Comparison of ENCODE assay signal across 16 cellular contexts in the genomic region with DNA sequence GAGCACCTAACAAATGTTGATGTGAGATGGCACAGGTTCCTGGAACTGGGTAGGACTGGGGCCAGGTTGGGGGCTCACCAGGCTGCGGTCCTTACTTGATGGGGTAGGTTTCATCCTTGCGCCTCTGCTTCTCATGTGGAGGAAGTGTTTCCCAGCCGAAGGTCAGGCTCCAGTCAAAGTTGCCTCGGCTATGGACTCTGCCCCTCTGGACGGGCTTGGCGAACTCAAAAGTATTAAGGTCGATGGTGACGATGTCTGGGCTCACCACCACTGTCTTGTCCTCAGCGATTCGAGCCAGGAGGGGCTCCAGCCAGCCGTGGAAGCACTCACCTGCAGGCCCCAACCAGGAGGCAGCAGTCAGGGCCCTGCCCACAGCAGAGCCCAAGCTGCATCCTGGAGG. TPM values are rescaled to one million over a fixed set of nuclear protein-coding genes. Genes with fewer than 3 reads are reported as not detected.
DNase-seq lines count a peak whose midpoint lies in the region; ATAC-seq and TF ChIP-seq lines count a peak whose summit lies in the region.
"Had no signal": no experiment of that assay in that cellular context is flagged by ENCODE, and none has a peak within 500 bp of the region (broad histone marks: within the 10 kb centered on the region; RNA-seq: fewer than 3 reads in every experiment).

No MANE protein-coding gene starts in this region.

- no peak for TF ChIP-seq CTCF in left ventricle myocardium inferior (IDR thresholded peaks at IDR 0.05; ENCODE audit: borderline replicate concordance)

- no peaks in the 10 kb centered on the region for H3K9me3 ChIP-seq in left ventricle myocardium inferior (replicated peaks)
- H3K9me3 ChIP-seq: BLaER1 treated with 17β-estradiol and CSF1 and Interleukin-3, amounts not matched to agents 10 nM and 100 nM had no signal

- DNase-seq in mucosa of gallbladder (ENCODE audit: low spot score) = peak; percentile 34
- DNase-seq in substantia nigra (lab: John Stamatoyannopoulos, UW) = no peak
- no peak for DNase-seq in activated CD4-positive, alpha-beta T cell treated with anti-CD3 and anti-CD28 coated beads, Interleukin-2, amount 50 U/mL, for 4 hours
- DNase-seq in NOMO-1 (lab: John Stamatoyannopoulos, UW; ENCODE audit: unreplicated experiment in 2 of 2) = no peak
- DNase-seq in NCI-H1092 (lab: John Stamatoyannopoulos, UW) = no peak
- no peak for DNase-seq in left ventricle myocardium inferior
- DNase-seq: ACHN; CD4-positive, CD25-positive, alpha-beta regulatory T cell; DMS53; GF-D8 had no signal

- intact Hi-C loops in left ventricle myocardium inferior (cut with micrococcal nuclease) = no loop called here

- H3K27me3 Mint-ChIP-seq in activated T-helper 17 cell treated with anti-CD3 and anti-CD28 coated beads, Interleukin-2, amount 50 U/mL, for 72 hours = no peaks in the 10 kb centered on the region

- peak overlapping the region; percentile 22 for H3K27ac Mint-ChIP-seq in activated T-helper 17 cell treated with anti-CD3 and anti-CD28 coated beads, Interleukin-2, amount 50 U/mL, for 72 hours

- H3K27ac ChIP-seq in cingulate gyrus (ENCODE audit: low read depth, low read length) (peak overlapping the region; percentile 31), substantia nigra (ENCODE audit: low read depth, low read length, poor library complexity, severe bottlenecking) (peak overlapping the region; percentile 91), left ventricle myocardium inferior (replicated peaks) (no peak overlapping the region)
- H3K27ac ChIP-seq: BLaER1 treated with 17β-estradiol and CSF1 and Interleukin-3, amounts not matched to agents 10 nM and 100 nM had no signal

- no peaks in the 10 kb centered on the region for H3K9me3 Mint-ChIP-seq in activated T-helper 17 cell treated with anti-CD3 and anti-CD28 coated beads, Interleukin-2, amount 50 U/mL, for 72 hours
- H3K9me3 Mint-ChIP-seq: CD4-positive, CD25-positive, alpha-beta regulatory T cell had no signal

- H3K4me1 Mint-ChIP-seq in activated T-helper 17 cell treated with anti-CD3 and anti-CD28 coated beads, Interleukin-2, amount 50 U/mL, for 72 hours = peaks cover under 1% of the 10 kb centered on the region

- no peak overlapping the region for H3K4me3 Mint-ChIP-seq in activated T-helper 17 cell treated with anti-CD3 and anti-CD28 coated beads, Interleukin-2, amount 50 U/mL, for 72 hours
- H3K4me3 Mint-ChIP-seq: CD4-positive, CD25-positive, alpha-beta regulatory T cell had no signal

- H3K36me3 Mint-ChIP-seq in activated T-helper 17 cell treated with anti-CD3 and anti-CD28 coated beads, Interleukin-2, amount 50 U/mL, for 72 hours (ENCODE audit: low read depth) = no peaks in the 10 kb centered on the region

- H3K4me3 ChIP-seq in left ventricle myocardium inferior = no peak overlapping the region
- H3K4me3 ChIP-seq: BLaER1 treated with 17β-estradiol and CSF1 and Interleukin-3, amounts not matched to agents 10 nM and 100 nM had no signal

- ATAC-seq in activated T-helper 17 cell treated with anti-CD3 and anti-CD28 coated beads, Interleukin-2, amount 50 U/mL, for 72 hours (replicated peaks) = no peak

- no peaks in the 10 kb centered on the region for H3K27me3 ChIP-seq in left ventricle myocardium inferior (ENCODE audit: low read depth)

- peaks cover 3% of the 10 kb centered on the region for H3K4me1 ChIP-seq in left ventricle myocardium inferior

- H3K36me3 ChIP-seq in left ventricle myocardium inferior = no peaks in the 10 kb centered on the region
- H3K36me3 ChIP-seq: BLaER1 treated with 17β-estradiol and CSF1 and Interleukin-3, amounts not matched to agents 10 nM and 100 nM had no signal

RNA-seq across cellular contexts. Expression of gene CELA1, which starts 17.5 kb away (rescaled TPM):
- total RNA-seq in activated T-helper 17 cell treated with anti-CD3 and anti-CD28 coated beads, Interleukin-2, amount 50 U/mL, for 72 hours = not detected
- total RNA-seq in mucosa of gallbladder (not detected), left ventricle myocardium inferior (not detected)
- total RNA-seq: A172; CD4-positive, CD25-positive, alpha-beta regulatory T cell; H4; HT-29 had no signal

RNA-seq across cellular contexts. Expression of gene GALNT6, which starts 27.2 kb away (rescaled TPM):
- total RNA-seq in activated T-helper 17 cell treated with anti-CD3 and anti-CD28 coated beads, Interleukin-2, amount 50 U/mL, for 72 hours = 1 to 10 TPM; 6.2 to 7.2 TPM
- total RNA-seq in mucosa of gallbladder (6.2 TPM), left ventricle myocardium inferior (0.60 TPM)

RNA-seq across cellular contexts. Expression of gene BIN2, which starts 40.1 kb away (rescaled TPM):
- total RNA-seq in activated T-helper 17 cell treated with anti-CD3 and anti-CD28 coated beads, Interleukin-2, amount 50 U/mL, for 72 hours = 10 to 100 TPM; 45.8 to 78.8 TPM
- total RNA-seq in mucosa of gallbladder (9.8 TPM), left ventricle myocardium inferior (1.6 TPM)
- total RNA-seq: A172, H4 had no signal
